In the genomic region with DNA sequence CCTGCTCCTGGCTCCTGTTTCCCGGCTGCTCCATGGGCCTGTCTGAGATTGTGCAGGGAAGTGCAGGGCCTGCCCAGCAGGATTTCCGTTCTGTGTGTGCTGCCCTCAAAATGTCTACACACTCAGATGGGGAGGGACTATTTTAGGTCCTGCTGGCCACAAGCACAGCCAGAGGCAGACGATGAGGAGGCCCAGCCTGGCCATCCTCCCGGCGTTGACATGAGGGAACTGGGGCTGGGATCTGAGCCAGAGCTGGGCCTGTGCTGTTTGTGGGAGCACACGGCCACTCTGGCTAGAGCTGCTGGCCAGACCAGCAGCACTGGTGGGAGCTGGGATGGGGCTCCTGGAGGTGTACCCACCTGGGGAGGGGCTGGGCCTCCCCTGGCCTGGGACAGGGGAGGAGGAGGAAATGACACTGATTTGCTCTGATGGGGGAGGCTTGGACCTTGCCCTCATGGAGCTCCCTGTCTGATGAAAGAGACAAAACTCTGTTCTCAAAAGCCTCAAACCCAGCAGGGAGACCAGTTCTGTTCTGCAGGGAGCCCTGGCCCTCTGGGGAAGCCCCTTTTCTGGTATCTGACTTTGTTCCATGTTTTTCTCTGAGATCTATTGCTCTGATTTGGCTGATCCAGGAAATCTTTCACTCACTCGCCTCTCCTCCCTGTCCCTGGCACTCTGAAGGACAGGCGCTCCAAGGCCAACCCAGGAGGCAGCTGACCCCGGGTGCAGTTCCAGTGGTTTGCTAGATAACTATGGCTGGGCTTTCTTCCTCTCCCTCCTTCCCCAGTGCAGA, we compare ENCODE assay signal across 9 cellular contexts.
DNase-seq lines count a peak whose midpoint lies in the region; ATAC-seq and TF ChIP-seq lines count a peak whose summit lies in the region.
"Had no signal": no experiment of that assay in that cellular context is flagged by ENCODE, and none has a peak within 500 bp of the region (broad histone marks: within the 10 kb centered on the region; RNA-seq: fewer than 3 reads in every experiment).

No MANE protein-coding gene starts in this region.

- peak; percentile 25 for DNase-seq in CD14-positive monocyte (ENCODE audit: low spot score)
- DNase-seq in astrocyte of the hippocampus (ENCODE audit: low read depth, low spot score), result peak; percentile 58
- DNase-seq in left ventricle myocardium superior, result peak; percentile 96
- DNase-seq in psoas muscle, result peak; percentile 88 to 92
- DNase-seq in dedifferentiated amniotic fluid mesenchymal stem cell (ENCODE audit: extremely low spot score), result no peak
- DNase-seq: NK-92 treated with Interleukin-12 subunit alpha and Interleukin-12 subunit beta, amount 100 ng/mL, for 24 hours had no signal

- H3K36me3 ChIP-seq in psoas muscle (ENCODE audit: insufficient read depth in 1 of 2, low read depth in 1 of 2), result peaks cover 0 to 39% of the 10 kb centered on the region in 2 donors

- ATAC-seq in left ventricle myocardium superior, result peak; percentile 94
- ATAC-seq in psoas muscle, result peak; percentile 68 to 90 (median 87)
- no peak for ATAC-seq in HG03108 (IDR thresholded peaks at IDR 0.05; ENCODE audit: unreplicated experiment)
- no peak for ATAC-seq in HG02798 (IDR thresholded peaks at IDR 0.05; ENCODE audit: poor library complexity, unreplicated experiment)
- no peak for ATAC-seq in HG02840 (IDR thresholded peaks at IDR 0.05; ENCODE audit: low FRiP score, unreplicated experiment)

- H3K27me3 Mint-ChIP-seq in CD14-positive monocyte (ENCODE audit: low read depth in 3 of 3), result peaks cover 0 to 2% (median under 1%) of the 10 kb centered on the region in 3 donors

- H3K4me3 ChIP-seq in psoas muscle, result no peak overlapping the region

- H3K4me1 Mint-ChIP-seq in CD14-positive monocyte, result no peaks in the 10 kb centered on the region

- peak overlapping the region; percentile 72 for H3K27ac ChIP-seq in psoas muscle

- WGBS in psoas muscle, 3 donors, result 12 to 21% (median 12%) methylated on average over 9 of the region's 9 CpGs

- TF ChIP-seq CTCF in CD14-positive monocyte (IDR thresholded peaks at IDR 0.05), result no peak
- no peak for TF ChIP-seq CTCF in psoas muscle (IDR thresholded peaks at IDR 0.05)

- H3K4me1 ChIP-seq in psoas muscle, result peaks cover 29% of the 10 kb centered on the region

- H3K27ac Mint-ChIP-seq in CD14-positive monocyte, result no peak overlapping the region

- no peaks in the 10 kb centered on the region for H3K27me3 ChIP-seq in psoas muscle (ENCODE audit: insufficient read depth in 3 of 3, low read length in 2 of 3)

- H3K9me3 Mint-ChIP-seq in CD14-positive monocyte, result peaks cover 0 to 3% (median 0%) of the 10 kb centered on the region in 7 donors

- H3K9me3 ChIP-seq in psoas muscle, result no peaks in the 10 kb centered on the region

- intact Hi-C loops in CD14-positive monocyte (cut with micrococcal nuclease) (no loop called here), left ventricle myocardium superior (cut with micrococcal nuclease) (no loop called here), psoas muscle (cut with DNase I) (no loop called here)

- H3K36me3 Mint-ChIP-seq in CD14-positive monocyte, result peaks cover 67 to 69% of the 10 kb centered on the region in 2 donors

- H3K4me3 Mint-ChIP-seq in CD14-positive monocyte, result no peak overlapping the region

Comparison
In these comparisons a context has a peak if more than half of its experiments do, and no peak if none do; other contexts are left out.
1. ATAC-seq: peak in left ventricle myocardium superior (single experiment) and psoas muscle (4 of 4); none in HG03108 (single experiment), HG02798 (single experiment) and HG02840 (single experiment).